ENCODE assay signal across 15 cellular contexts in the genomic region with DNA sequence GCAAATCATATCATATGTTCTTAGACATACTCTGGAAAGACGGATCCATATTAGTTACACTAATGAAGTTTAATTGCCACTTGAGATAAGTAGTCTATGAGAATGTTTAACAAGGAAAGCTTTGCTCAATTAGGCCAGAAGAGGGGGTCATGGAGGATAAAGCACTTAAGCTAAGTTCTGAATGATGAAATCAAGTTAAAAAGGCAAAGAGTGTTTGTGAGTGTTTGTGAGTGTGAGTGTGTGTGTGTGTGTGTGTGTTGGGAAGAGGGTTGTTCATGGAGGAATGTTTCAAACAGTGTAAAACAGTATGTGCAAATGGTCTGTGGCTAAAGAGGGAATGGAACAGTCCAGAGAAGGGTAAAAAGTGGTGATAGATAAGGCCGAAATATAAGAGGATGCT.
DNase-seq lines count a peak whose midpoint lies in the region; TF ChIP-seq lines count a peak whose summit lies in the region.
"Had no signal": no experiment of that assay in that cellular context is flagged by ENCODE, and none has a peak within 500 bp of the region (broad histone marks: within the 10 kb centered on the region; RNA-seq: fewer than 3 reads in every experiment).

No MANE protein-coding gene starts in this region.

- H3K4me3 Mint-ChIP-seq in nephron progenitor cell = no peak overlapping the region
- H3K4me3 Mint-ChIP-seq: activated CD8-positive, alpha-beta T cell treated with anti-CD3 and anti-CD28 coated beads for 36 hours; activated naive CD4-positive, alpha-beta T cell treated with anti-CD3 and anti-CD28 coated beads, Interleukin-2, amount 10 ng/mL, durations not matched to agents 7 days and 5 days; T-helper 1 cell treated with Interleukin-12 subunit alpha and Interleukin-12 subunit beta and Interleukin-4 antibody, amounts not matched to agents 30 μg/mL and 1 μg/mL, for 36 hours had no signal

- no peak overlapping the region for H3K27ac ChIP-seq in AG04450 (ENCODE audit: low read depth, low read length)
- H3K27ac ChIP-seq: BLaER1, gastrocnemius medialis had no signal

- H3K27me3 Mint-ChIP-seq in nephron progenitor cell (ENCODE audit: low read depth, poor library complexity) = no peaks in the 10 kb centered on the region
- H3K27me3 Mint-ChIP-seq: activated CD8-positive, alpha-beta T cell treated with anti-CD3 and anti-CD28 coated beads for 36 hours; activated naive CD4-positive, alpha-beta T cell treated with anti-CD3 and anti-CD28 coated beads, Interleukin-2, amount 10 ng/mL, durations not matched to agents 7 days and 5 days had no signal

- CTCF ChIA-PET in AG04450 (lab: Charles Lee) = interaction anchor here (1.2 kb wide), 1 partner anchor 390 kb away, joined by 3 read pairs; no protein-coding TSS in a partner anchor

- no peak overlapping the region for H3K4me3 ChIP-seq in AG04450 (ENCODE audit: low read depth, low read length)
- H3K4me3 ChIP-seq in epithelial cell of proximal tubule (ENCODE audit: low read depth, low read length) = no peak overlapping the region
- H3K4me3 ChIP-seq: BLaER1, gastrocnemius medialis had no signal

- no peaks in the 10 kb centered on the region for H3K27me3 ChIP-seq in AG04450 (ENCODE audit: control insufficient read depth, insufficient read depth, low read length)
- H3K27me3 ChIP-seq: BLaER1, gastrocnemius medialis had no signal

- H3K27ac Mint-ChIP-seq in nephron progenitor cell = no peak overlapping the region
- H3K27ac Mint-ChIP-seq: activated CD8-positive, alpha-beta T cell treated with anti-CD3 and anti-CD28 coated beads for 36 hours; activated naive CD4-positive, alpha-beta T cell treated with anti-CD3 and anti-CD28 coated beads, Interleukin-2, amount 10 ng/mL, durations not matched to agents 7 days and 5 days; T-helper 1 cell treated with Interleukin-12 subunit alpha and Interleukin-12 subunit beta and Interleukin-4 antibody, amounts not matched to agents 30 μg/mL and 1 μg/mL, for 36 hours had no signal

- H3K9me3 ChIP-seq in AG04450 (ENCODE audit: control insufficient read depth, insufficient read depth, low read length) = no peaks in the 10 kb centered on the region
- H3K9me3 ChIP-seq: BLaER1, gastrocnemius medialis had no signal

- H3K36me3 Mint-ChIP-seq in nephron progenitor cell (ENCODE audit: low read depth) = no peaks in the 10 kb centered on the region
- H3K36me3 Mint-ChIP-seq: activated naive CD4-positive, alpha-beta T cell treated with anti-CD3 and anti-CD28 coated beads, Interleukin-2, amount 10 ng/mL, durations not matched to agents 7 days and 5 days had no signal

- TF ChIP-seq CTCF in AG04450 (IDR thresholded peaks at IDR 0.05; ENCODE audit: low read depth, low read length) (peak; percentile 11; the same call in 1 of the 2 replicates), epithelial cell of proximal tubule (conservative IDR thresholded peaks at IDR 0.05; ENCODE audit: low read depth, low read length) (peak; percentile 54), nephron progenitor cell (IDR thresholded peaks at IDR 0.05) (no peak)

- peaks cover under 1% of the 10 kb centered on the region for H3K9me3 Mint-ChIP-seq in nephron progenitor cell
- H3K9me3 Mint-ChIP-seq: activated CD8-positive, alpha-beta T cell treated with anti-CD3 and anti-CD28 coated beads for 36 hours; activated naive CD4-positive, alpha-beta T cell treated with anti-CD3 and anti-CD28 coated beads, Interleukin-2, amount 10 ng/mL, durations not matched to agents 7 days and 5 days; T-helper 1 cell treated with Interleukin-12 subunit alpha and Interleukin-12 subunit beta and Interleukin-4 antibody, amounts not matched to agents 30 μg/mL and 1 μg/mL, for 36 hours had no signal

- POLR2A ChIA-PET in AG04450 (lab: Yijun Ruan, JAX) = no interaction called here

- no peak for DNase-seq in AG04450 (ENCODE audit: low read depth, low spot score)
- DNase-seq in H4 (ENCODE audit: low spot score) = peak; percentile 10
- peak; percentile 65 for DNase-seq in NCI-H748 (lab: John Stamatoyannopoulos, UW; ENCODE audit: unreplicated experiment)
- no peak for DNase-seq in epithelial cell of proximal tubule (ENCODE audit: low read depth)
- DNase-seq in ecto neural progenitor cell (ENCODE audit: low spot score) = no peak
- no peak for DNase-seq in hippocampal formation (lab: John Stamatoyannopoulos, UW)
- DNase-seq in nephron progenitor cell = no peak
- no peak for DNase-seq in MV-4-11 (lab: John Stamatoyannopoulos, UW)
- DNase-seq: activated CD8-positive, alpha-beta T cell treated with anti-CD3 and anti-CD28 coated beads for 36 hours; activated naive CD4-positive, alpha-beta T cell treated with anti-CD3 and anti-CD28 coated beads, Interleukin-2, amount 10 ng/mL, durations not matched to agents 7 days and 5 days; gastrocnemius medialis; KG1; NK-92 treated with Interleukin-12 subunit alpha and Interleukin-12 subunit beta, amount 100 ng/mL, for 24 hours had no signal

- H3K4me1 Mint-ChIP-seq in nephron progenitor cell = no peaks in the 10 kb centered on the region
- H3K4me1 Mint-ChIP-seq: activated naive CD4-positive, alpha-beta T cell treated with anti-CD3 and anti-CD28 coated beads, Interleukin-2, amount 10 ng/mL, durations not matched to agents 7 days and 5 days had no signal

Comparison
In these comparisons a context has a peak if more than half of its experiments do, and no peak if none do; other contexts are left out.
1. DNase-seq: peak in H4 (single experiment) and NCI-H748 (single experiment); none in AG04450 (single experiment), epithelial cell of proximal tubule (single experiment), ecto neural progenitor cell (single experiment), hippocampal formation (0 of 2), nephron progenitor cell (single experiment) and MV-4-11 (single experiment).